Comparison of ENCODE assay signal across 9 cellular contexts in genomic region chr7:22860784-22861482, GRCh38.
DNase-seq lines count a peak whose midpoint lies in the region; ATAC-seq and TF ChIP-seq lines count a peak whose summit lies in the region.
"Had no signal": no experiment of that assay in that cellular context is flagged by ENCODE, and none has a peak within 500 bp of the region (broad histone marks: within the 10 kb centered on the region; RNA-seq: fewer than 3 reads in every experiment).

No MANE protein-coding gene starts in this region.

- DNase-seq in activated naive CD4-positive, alpha-beta T cell treated with Interleukin-2 at 50 U/mL for 16 hours: peak; percentile 22
- no peak for DNase-seq in activated naive CD4-positive, alpha-beta T cell (lab: John Stamatoyannopoulos, UW)
- DNase-seq in fibroblast of mammary gland (ENCODE audit: low read depth) (no peak), superior temporal gyrus (ENCODE audit: extremely low spot score) (peak; percentile 49), DMS153 (lab: John Stamatoyannopoulos, UW) (no peak)
- DNase-seq: activated T-cell treated with anti-CD3 and anti-CD28 coated beads, Interleukin-2, amount 50 U/mL, for 4 hours had no signal

- ATAC-seq in GM18498 (IDR thresholded peaks at IDR 0.05; ENCODE audit: unreplicated experiment) (no peak), HG03045 (IDR thresholded peaks at IDR 0.05; ENCODE audit: unreplicated experiment) (no peak)

- H3K4me3 ChIP-seq in fibroblast of mammary gland (ENCODE audit: control insufficient read depth, low read depth, low read length): no peak overlapping the region

- TF ChIP-seq POLR2A in Raji (IDR thresholded peaks at IDR 0.05; ENCODE audit: insufficient read depth, low read depth, low read length): 0 out of 2 replicates have a peak, but pooled peaks have one; percentile 21

- peak; percentile 46 for TF ChIP-seq CTCF in fibroblast of mammary gland (conservative IDR thresholded peaks at IDR 0.05; ENCODE audit: control insufficient read depth, insufficient read depth, low read depth, low read length)

Comparison
In these comparisons a context has a peak if more than half of its experiments do, and no peak if none do; other contexts are left out.
1. DNase-seq: peak in activated naive CD4-positive, alpha-beta T cell treated with Interleukin-2 at 50 U/mL for 16 hours (single experiment) and superior temporal gyrus (single experiment); none in activated naive CD4-positive, alpha-beta T cell (0 of 4), fibroblast of mammary gland (single experiment) and DMS153 (single experiment).